In genomic region chr17:65431116-65431515, GRCh38 we compare ENCODE assay signal across 26 cellular contexts.
"Had no signal": no experiment of that assay in that cellular context is flagged by ENCODE, and none has a peak within 500 bp of the region (broad histone marks: within the 10 kb centered on the region; RNA-seq: fewer than 3 reads in every experiment).

No MANE protein-coding gene starts in this region.

- H3K9me3 ChIP-seq: lower lobe of right lung, suprapubic skin, thyroid gland had no signal

- H3K27me3 Mint-ChIP-seq: type B pancreatic cell had no signal

- ATAC-seq: foreskin keratinocyte; gastroesophageal sphincter; left colon; lower lobe of right lung; naive thymus-derived CD8-positive, alpha-beta T cell; psoas muscle; stimulated activated naive B cell treated with anti-CD40 and anti-IgM and Interleukin-4, amounts not matched to agents 10 μg/mL and 1 μg/mL and 100 μg/mL, for 72 hours had no signal

- DNase-seq: dermis blood vessel endothelial cell; effector memory CD4-positive, alpha-beta T cell; foreskin keratinocyte; hippocampal formation; immature natural killer cell; islet precursor cell; kidney glomerular epithelial cell; left colon; lower lobe of right lung; naive thymus-derived CD8-positive, alpha-beta T cell; nephron progenitor cell; occipital lobe; ovary; psoas muscle; spleen; stimulated activated naive B cell treated with anti-CD40 and anti-IgM and Interleukin-4, amounts not matched to agents 10 μg/mL and 1 μg/mL and 100 μg/mL, for 72 hours; thyroid gland had no signal

- H3K36me3 Mint-ChIP-seq: immature natural killer cell, type B pancreatic cell had no signal

- H3K4me3 ChIP-seq: coronary artery, esophagus muscularis mucosa, gastroesophageal sphincter, heart left ventricle, lower lobe of right lung, ovary, psoas muscle, skin epidermis, spleen, suprapubic skin, thyroid gland had no signal

- H3K27ac Mint-ChIP-seq: immature natural killer cell; nephron progenitor cell; stimulated activated naive B cell treated with anti-CD40 and anti-IgM and Interleukin-4, amounts not matched to agents 10 μg/mL and 1 μg/mL and 100 μg/mL, for 72 hours; stimulated activated naive CD8-positive, alpha-beta T cell treated with anti-CD3 and anti-CD28 coated beads, Interleukin-15, Interleukin-2, amounts not matched to agents 100 ng/mL and 50 ng/mL, for 24 hours; type B pancreatic cell had no signal

- H3K36me3 ChIP-seq: esophagus muscularis mucosa, gastroesophageal sphincter, heart left ventricle, lower lobe of right lung, ovary, spleen, suprapubic skin, thyroid gland had no signal

- H3K4me1 Mint-ChIP-seq: immature natural killer cell; stimulated activated naive B cell treated with anti-CD40 and anti-IgM and Interleukin-4, amounts not matched to agents 10 μg/mL and 1 μg/mL and 100 μg/mL, for 72 hours had no signal

- H3K27ac ChIP-seq: coronary artery, foreskin keratinocyte, heart left ventricle, lower lobe of right lung, ovary, psoas muscle, skin epidermis, spleen, suprapubic skin, thyroid gland had no signal

- H3K4me1 ChIP-seq: foreskin keratinocyte, lower lobe of right lung, psoas muscle, spleen, thyroid gland had no signal

- H3K4me3 Mint-ChIP-seq: immature natural killer cell; nephron progenitor cell; stimulated activated naive B cell treated with anti-CD40 and anti-IgM and Interleukin-4, amounts not matched to agents 10 μg/mL and 1 μg/mL and 100 μg/mL, for 72 hours; stimulated activated naive CD8-positive, alpha-beta T cell treated with anti-CD3 and anti-CD28 coated beads, Interleukin-15, Interleukin-2, amounts not matched to agents 100 ng/mL and 50 ng/mL, for 24 hours; type B pancreatic cell had no signal

- FAIRE-seq: endothelial cell of umbilical vein had no signal

- H3K27me3 ChIP-seq: esophagus muscularis mucosa, foreskin keratinocyte, ovary, suprapubic skin, thyroid gland had no signal
